Comparison of ENCODE assay signal across 30 cellular contexts in the genomic region with DNA sequence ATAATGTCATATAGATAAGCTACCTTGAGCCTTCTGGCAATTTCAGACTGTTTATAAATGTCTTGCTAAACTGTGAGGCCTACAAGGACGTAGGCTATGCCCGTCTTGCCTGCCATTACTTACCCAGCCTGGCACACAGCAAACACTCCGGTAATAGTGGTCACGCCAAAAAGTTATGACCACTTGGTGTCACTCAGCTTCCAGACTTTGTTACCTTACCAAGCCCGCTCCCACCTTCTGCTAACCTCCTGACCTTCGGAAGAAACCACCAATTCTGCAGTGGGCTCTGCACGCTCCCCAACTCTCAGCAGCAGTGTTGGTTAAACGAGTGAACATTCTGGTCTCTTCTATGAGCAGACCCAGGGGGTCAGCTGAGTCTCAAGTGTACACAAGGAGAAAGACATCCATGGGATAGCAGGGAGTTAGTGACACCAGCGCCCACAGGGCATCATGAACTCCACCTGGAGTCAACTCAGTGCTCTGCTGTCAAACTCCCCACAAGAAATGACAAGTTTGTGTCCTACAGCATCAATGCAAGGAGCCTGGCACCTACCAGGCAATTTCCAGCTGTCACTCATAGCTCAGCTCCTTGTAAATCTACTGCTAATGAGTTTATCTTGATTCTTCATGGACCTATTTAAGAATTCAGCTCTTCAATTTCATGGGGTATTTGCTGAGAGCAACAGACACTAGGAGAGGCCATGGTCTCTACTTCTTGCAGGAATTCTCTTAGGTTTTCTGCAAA.
DNase-seq lines count a peak whose midpoint lies in the region; ATAC-seq, FAIRE-seq and TF ChIP-seq lines count a peak whose summit lies in the region.
"Had no signal": no experiment of that assay in that cellular context is flagged by ENCODE, and none has a peak within 500 bp of the region (broad histone marks: within the 10 kb centered on the region; RNA-seq: fewer than 3 reads in every experiment).

No MANE protein-coding gene starts in this region.

- H3K79me1 ChIP-seq in mesendoderm (ENCODE audit: low read length) = no peaks in the 10 kb centered on the region

- ATAC-seq in Panc1 = 0 out of 2 replicates have a peak, but pooled peaks have one; percentile 32
- peak; percentile 35 for ATAC-seq in stimulated activated memory B cell treated with anti-CD40 and anti-IgM and Interleukin-4, amounts not matched to agents 10 μg/mL and 1 μg/mL and 100 μg/mL, for 72 hours
- ATAC-seq: GM12878, K562 had no signal

- CTCF ChIA-PET in HEK293 (lab: Yijun Ruan, JAX) (interaction anchor here (0.6 to 1.4 kb wide), 3 partner anchors 94 to 910 kb away, joined by 3 to 5 read pairs (median 3); no protein-coding TSS in a partner anchor), Panc1 (lab: Charles Lee) (no interaction called here)

- H2BK120ac ChIP-seq in mesendoderm (ENCODE audit: low read depth, low read length) = no peak overlapping the region

- no peak overlapping the region for H3K4me3 ChIP-seq in HEK293 (ENCODE audit: low read depth, low read length)
- H3K4me3 ChIP-seq in Panc1 (ENCODE audit: low read depth in 2 of 2, low read length in 2 of 2) = no peak overlapping the region
- no peak overlapping the region for H3K4me3 ChIP-seq in mesendoderm (ENCODE audit: low read length)
- H3K4me3 ChIP-seq: GM12878, GM23248, HAP-1, K562, Peyer's patch had no signal

- H3K4me1 Mint-ChIP-seq in stimulated activated memory B cell treated with anti-CD40 and anti-IgM and Interleukin-4, amounts not matched to agents 10 μg/mL and 1 μg/mL and 100 μg/mL, for 72 hours = no peaks in the 10 kb centered on the region
- H3K4me1 Mint-ChIP-seq: CD4-positive, alpha-beta memory T cell had no signal

- POLR2A ChIA-PET in HEK293 (lab: Yijun Ruan, JAX) = no interaction called here
- POLR2A ChIA-PET in Panc1 (lab: Charles Lee) = no interaction called here

- H3K9me3 ChIP-seq in HEK293 (ENCODE audit: control insufficient read depth, insufficient read depth, low read depth, low read length) (no peaks in the 10 kb centered on the region), Panc1 (ENCODE audit: control insufficient read depth, insufficient read depth, low read depth, low read length) (no peaks in the 10 kb centered on the region)
- H3K9me3 ChIP-seq: HAP-1, Peyer's patch, SK-N-SH had no signal

- intact Hi-C loops in Panc1 (cut with micrococcal nuclease; ENCODE audit: unreplicated experiment) = no loop called here

- no peak overlapping the region for H2BK5ac ChIP-seq in mesendoderm (ENCODE audit: low read length)

- H4K8ac ChIP-seq in mesendoderm (ENCODE audit: low read depth, low read length) = no peak overlapping the region

- no CpG with 5 or more reads among the region's 9 CpGs for WGBS in mesendoderm (ENCODE audit: extremely low coverage, insufficient coverage, low lambda C conversion rate)

- no TSS peak for BruUV-seq in Panc1 (replicated peaks; lab: Mats Ljungman, UMichigan)

- FAIRE-seq in D721Med (lab: Jason Lieb, UNC) = no peak
- FAIRE-seq: GM12878, K562 had no signal

- H3K79me2 ChIP-seq in mesendoderm (ENCODE audit: control insufficient read depth, insufficient read depth, low read length) = no peaks in the 10 kb centered on the region

- H3K23ac ChIP-seq in mesendoderm (ENCODE audit: low read length) = no peak overlapping the region

- DNase-seq in Panc1 (ENCODE audit: low read depth, low spot score) (no peak), mesendoderm (peak; percentile 21), NCI-H2227 (lab: John Stamatoyannopoulos, UW; ENCODE audit: unreplicated experiment) (no peak), D721Med (ENCODE audit: insufficient read length, low spot score) (no peak), hypothalamus (lab: John Stamatoyannopoulos, UW) (no peak)
- DNase-seq: C1 segment of cervical spinal cord; CD4-positive, alpha-beta memory T cell; COR-L47; DMS 273 treated with DMSO at 0.1 percent for 48 hours; DMS79; EL; GDM1; GM23248; Kasumi-1; NCI-H1092 treated with DMSO at 0.1 percent for 48 hours; NCI-H1436 treated with DMSO at 0.1 percent for 48 hours; NCI-H1930; NCI-H2107; NCI-H446; NCI-H524 treated with DMSO at 0.1 percent for 48 hours; NCI-H774; Peyer's patch; SIG-M5; SK-N-SH; SW 1271 had no signal

- no peak overlapping the region for H2BK15ac ChIP-seq in mesendoderm (replicated peaks; ENCODE audit: low read depth)

- H4K5ac ChIP-seq in mesendoderm (ENCODE audit: low read length) = no peak overlapping the region

- no peak overlapping the region for H3K4ac ChIP-seq in mesendoderm (ENCODE audit: low read depth, low read length)

- H3K9ac ChIP-seq in mesendoderm (ENCODE audit: low read length) = no peak overlapping the region
- H3K9ac ChIP-seq: GM23248, SK-N-SH had no signal

- no peaks in the 10 kb centered on the region for H3K9me3 Mint-ChIP-seq in stimulated activated memory B cell treated with anti-CD40 and anti-IgM and Interleukin-4, amounts not matched to agents 10 μg/mL and 1 μg/mL and 100 μg/mL, for 72 hours
- H3K9me3 Mint-ChIP-seq: CD4-positive, alpha-beta memory T cell had no signal

- H3K36me3 Mint-ChIP-seq in stimulated activated memory B cell treated with anti-CD40 and anti-IgM and Interleukin-4, amounts not matched to agents 10 μg/mL and 1 μg/mL and 100 μg/mL, for 72 hours = no peaks in the 10 kb centered on the region
- H3K36me3 Mint-ChIP-seq: CD4-positive, alpha-beta memory T cell had no signal

- H3K27me3 ChIP-seq in Panc1 (ENCODE audit: control insufficient read depth, insufficient read depth, low read length) (peaks cover 10% of the 10 kb centered on the region), mesendoderm (ENCODE audit: insufficient read depth, low read length, poor library complexity) (no peaks in the 10 kb centered on the region)
- H3K27me3 ChIP-seq: Peyer's patch had no signal

- peaks cover 2% of the 10 kb centered on the region for H3K27me3 Mint-ChIP-seq in stimulated activated memory B cell treated with anti-CD40 and anti-IgM and Interleukin-4, amounts not matched to agents 10 μg/mL and 1 μg/mL and 100 μg/mL, for 72 hours
- H3K27me3 Mint-ChIP-seq: CD4-positive, alpha-beta memory T cell had no signal

- H3K4me3 Mint-ChIP-seq in stimulated activated memory B cell treated with anti-CD40 and anti-IgM and Interleukin-4, amounts not matched to agents 10 μg/mL and 1 μg/mL and 100 μg/mL, for 72 hours = no peak overlapping the region
- H3K4me3 Mint-ChIP-seq: CD4-positive, alpha-beta memory T cell had no signal

- H3K18ac ChIP-seq in mesendoderm (ENCODE audit: low read length) = no peak overlapping the region

- TF ChIP-seq CTCF in HEK293 (tag by site-specific recombination; IDR thresholded peaks at IDR 0.05) (no peak), Panc1 (IDR thresholded peaks at IDR 0.05) (no peak), D721Med (IDR thresholded peaks at IDR 0.05; ENCODE audit: insufficient read depth, missing control alignments) (no peak)

- in situ Hi-C loops in Panc1 (cut with HindIII; ENCODE audit: low pct_unique_long_range_greater_than_20kb, low sequenced_read_pairs) = no loop called here

- no peak overlapping the region for H2AK5ac ChIP-seq in mesendoderm (ENCODE audit: low read length)

- no peak overlapping the region for H3K4me2 ChIP-seq in mesendoderm (ENCODE audit: low read length)
- H3K4me2 ChIP-seq: SK-N-SH had no signal

- H3K56ac ChIP-seq in mesendoderm (ENCODE audit: low read length) = no peak overlapping the region

- H3K36me3 ChIP-seq in HEK293 (ENCODE audit: control insufficient read depth in 2 of 2, insufficient read depth in 1 of 2, low read length in 2 of 2) (no peaks in the 10 kb centered on the region), Panc1 (ENCODE audit: control insufficient read depth, insufficient read depth, low read length) (no peaks in the 10 kb centered on the region), mesendoderm (ENCODE audit: control insufficient read depth, insufficient read depth, low read length) (no peaks in the 10 kb centered on the region)
- H3K36me3 ChIP-seq: HAP-1, Peyer's patch had no signal

- no peak overlapping the region for H3K27ac Mint-ChIP-seq in stimulated activated memory B cell treated with anti-CD40 and anti-IgM and Interleukin-4, amounts not matched to agents 10 μg/mL and 1 μg/mL and 100 μg/mL, for 72 hours
- H3K27ac Mint-ChIP-seq: CD4-positive, alpha-beta memory T cell had no signal

- no peaks in the 10 kb centered on the region for H3K4me1 ChIP-seq in HEK293 (ENCODE audit: control insufficient read depth, insufficient read depth, low read length)
- H3K4me1 ChIP-seq in Panc1 (ENCODE audit: control insufficient read depth, insufficient read depth, low read length) = no peaks in the 10 kb centered on the region
- peaks cover 5% of the 10 kb centered on the region for H3K4me1 ChIP-seq in mesendoderm (ENCODE audit: control insufficient read depth, low read depth, low read length)

- H3K27ac ChIP-seq in HEK293 (ENCODE audit: extremely low read depth, low read depth, low read length) = no peak overlapping the region
- no peak overlapping the region for H3K27ac ChIP-seq in Panc1 (ENCODE audit: low read length)
- no peak overlapping the region for H3K27ac ChIP-seq in mesendoderm (ENCODE audit: low read depth, low read length)
- H3K27ac ChIP-seq: GM23248, Peyer's patch had no signal

TF ChIP-seq in HEK293, 187 proteins besides CTCF, POLR2A, EP300 and RAD21:
- TF ChIP-seq ZBTB8A (tag by site-specific recombination; IDR thresholded peaks at IDR 0.05) = no peak
- TF ChIP-seq MEIS1 (CRISPR knock-in tag; IDR thresholded peaks at IDR 0.05; ENCODE audit: borderline replicate concordance) = peak; percentile 71; the same call in 1 of the 2 replicates
